ENCODE assay signal across 16 cellular contexts in genomic region chr18:48888681-48889080, GRCh38.
"Had no signal": no experiment of that assay in that cellular context is flagged by ENCODE, and none has a peak within 500 bp of the region (broad histone marks: within the 10 kb centered on the region; RNA-seq: fewer than 3 reads in every experiment).

No MANE protein-coding gene starts in this region.

- H3K27ac ChIP-seq: colonic mucosa, tibial nerve, uterus had no signal

- H3K27me3 ChIP-seq: colonic mucosa, ovary, tibial nerve, uterus had no signal

- H3K4me3 ChIP-seq: colonic mucosa, ovary, tibial nerve, uterus had no signal

- DNase-seq: activated CD4-positive, alpha-beta T cell treated with anti-CD3 and anti-CD28 coated beads, Interleukin-2, amount 10 ng/mL, durations not matched to agents 7 days and 5 days; activated CD8-positive, alpha-beta memory T cell treated with anti-CD3 and anti-CD28 coated beads, Interleukin-2, amount 50 U/mL, for 4 hours; activated naive CD8-positive, alpha-beta T cell treated with anti-CD3 and anti-CD28 coated beads for 36 hours; activated T-cell treated with anti-CD3 and anti-CD28 coated beads, Interleukin-2, amount 50 U/mL, for 4 hours; amniotic stem cell; central memory CD4-positive, alpha-beta T cell; colonic mucosa; effector CD4-positive, alpha-beta T cell; stimulated activated CD4-positive, alpha-beta T cell treated with anti-CD3 and anti-CD28 coated beads, Interleukin-1b, Interleukin-23, amount 100 ng/mL, for 48 hours; stimulated activated CD8-positive, alpha-beta memory T cell treated with anti-CD3 and anti-CD28 coated beads, Interleukin-4, amount 100 ng/mL, for 48 hours; stimulated activated naive CD4-positive, alpha-beta T cell treated with Interleukin-2 at 50 U/mL for 16 hours; T1000 had no signal

- H3K36me3 ChIP-seq: colonic mucosa, ovary, tibial nerve, uterus had no signal

- H3K4me1 ChIP-seq: colonic mucosa had no signal

- ATAC-seq: activated CD4-positive, CD25-positive, alpha-beta regulatory T cell treated with anti-CD3 and anti-CD28 coated beads, Interleukin-2, amount 50 U/mL, for 24 hours; activated T-cell treated with anti-CD3 and anti-CD28 coated beads, Interleukin-2, amount 50 U/mL, for 4 hours had no signal

- H3K9me3 ChIP-seq: colonic mucosa, ovary, tibial nerve, uterus had no signal
